Comparison of ENCODE assay signal across 13 cellular contexts in the genomic region with DNA sequence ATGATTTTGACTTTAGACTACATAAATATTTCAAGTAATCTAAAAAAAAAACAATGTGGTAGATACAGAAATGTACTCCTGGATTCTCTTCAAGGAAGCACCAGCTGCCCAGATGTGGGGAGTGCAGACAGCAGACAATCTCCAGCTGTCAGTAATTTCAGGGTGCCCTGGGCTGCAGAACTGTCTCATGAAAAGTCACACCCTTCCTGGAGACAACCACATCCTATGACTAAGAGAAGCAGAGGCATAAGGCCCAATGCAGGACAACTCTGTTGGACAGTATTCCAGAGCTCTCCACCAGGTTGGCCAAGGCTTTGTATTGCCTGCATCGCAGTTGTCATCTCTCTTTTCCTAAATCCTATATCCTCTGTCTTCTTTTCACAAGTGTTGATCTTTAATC. TPM values are rescaled to one million over a fixed set of nuclear protein-coding genes. Genes with fewer than 3 reads are reported as not detected.
DNase-seq lines count a peak whose midpoint lies in the region; ATAC-seq and TF ChIP-seq lines count a peak whose summit lies in the region.
"Had no signal": no experiment of that assay in that cellular context is flagged by ENCODE, and none has a peak within 500 bp of the region (broad histone marks: within the 10 kb centered on the region; RNA-seq: fewer than 3 reads in every experiment).

No MANE protein-coding gene starts in this region.

- TF ChIP-seq POLR2A in NB4 (IDR thresholded peaks at IDR 0.05; ENCODE audit: extremely low read depth, insufficient read length): no peak

- peaks cover 18% of the 10 kb centered on the region for H3K4me1 Mint-ChIP-seq in activated T-cell treated with anti-CD3 and anti-CD28 coated beads, Interleukin-2, amount 50 U/mL, for 72 hours (ENCODE audit: low read depth)
- H3K4me1 Mint-ChIP-seq in natural killer cell treated with Interleukin-12 subunit alpha and Interleukin-12 subunit beta and Interleukin-15 and Interleukin-18, amount 100 ng/mL, for 72 hours (ENCODE audit: low read depth in 2 of 2): peaks cover 15 to 18% of the 10 kb centered on the region in 2 donors
- H3K4me1 Mint-ChIP-seq: activated B cell treated with CpG ODN at 0.5 μM for 24 hours had no signal

- H3K27ac ChIP-seq in mammary epithelial cell (ENCODE audit: insufficient read depth, low read depth, low read length) (no peak overlapping the region), OCI-LY7 (ENCODE audit: low read depth, low read length, poor library complexity, severe bottlenecking) (no peak overlapping the region)
- H3K27ac ChIP-seq: RWPE1, tibial artery had no signal

- no peaks in the 10 kb centered on the region for H3K27me3 ChIP-seq in mammary epithelial cell (ENCODE audit: insufficient read depth, low read length)
- H3K27me3 ChIP-seq: tibial artery had no signal

- H4K20me1 ChIP-seq in mammary epithelial cell (ENCODE audit: insufficient read depth, low read length): no peaks in the 10 kb centered on the region
- no peaks in the 10 kb centered on the region for H4K20me1 ChIP-seq in OCI-LY7 (ENCODE audit: insufficient read depth, low read length)

- H3K4me2 ChIP-seq in mammary epithelial cell (ENCODE audit: insufficient read depth, low read depth, low read length) (no peak overlapping the region), OCI-LY7 (ENCODE audit: low read length) (no peak overlapping the region)

- peaks cover 3 to 5% of the 10 kb centered on the region in 2 donors for H3K9me3 Mint-ChIP-seq in activated T-cell treated with anti-CD3 and anti-CD28 coated beads, Interleukin-2, amount 50 U/mL, for 72 hours
- H3K9me3 Mint-ChIP-seq in natural killer cell treated with Interleukin-12 subunit alpha and Interleukin-12 subunit beta and Interleukin-15 and Interleukin-18, amount 100 ng/mL, for 72 hours: peaks cover 3% of the 10 kb centered on the region

- no peak overlapping the region for H2AFZ ChIP-seq in mammary epithelial cell (ENCODE audit: low read depth, low read length)
- no peak overlapping the region for H2AFZ ChIP-seq in OCI-LY7 (ENCODE audit: low read length)

- H3K9ac ChIP-seq in mammary epithelial cell (ENCODE audit: insufficient read depth, low read length): no peak overlapping the region

- no peak overlapping the region for H3K4me3 ChIP-seq in NB4 (ENCODE audit: low read depth, low read length)
- no peak overlapping the region for H3K4me3 ChIP-seq in mammary epithelial cell (replicated peaks in 1 of 3; ENCODE audit: insufficient read depth in 1 of 3, low read depth in 2 of 3, low read length in 3 of 3)
- no peak overlapping the region for H3K4me3 ChIP-seq in OCI-LY7 (ENCODE audit: low read depth, low read length, poor library complexity, severe bottlenecking)
- H3K4me3 ChIP-seq: tibial artery had no signal

- H3K27ac Mint-ChIP-seq in activated T-cell treated with anti-CD3 and anti-CD28 coated beads, Interleukin-2, amount 50 U/mL, for 72 hours: no peak overlapping the region
- H3K27ac Mint-ChIP-seq in natural killer cell treated with Interleukin-12 subunit alpha and Interleukin-12 subunit beta and Interleukin-15 and Interleukin-18, amount 100 ng/mL, for 72 hours: no peak overlapping the region
- H3K27ac Mint-ChIP-seq: activated B cell treated with CpG ODN at 0.5 μM for 24 hours had no signal

- H3K36me3 Mint-ChIP-seq in activated T-cell treated with anti-CD3 and anti-CD28 coated beads, Interleukin-2, amount 50 U/mL, for 72 hours (ENCODE audit: insufficient read depth in 2 of 2): peaks cover 0 to 2% of the 10 kb centered on the region in 2 donors
- H3K36me3 Mint-ChIP-seq in natural killer cell treated with Interleukin-12 subunit alpha and Interleukin-12 subunit beta and Interleukin-15 and Interleukin-18, amount 100 ng/mL, for 72 hours: peaks cover 7% of the 10 kb centered on the region

- peak; percentile 27 to 62 for ATAC-seq in activated T-cell treated with anti-CD3 and anti-CD28 coated beads, Interleukin-2, amount 50 U/mL, for 72 hours (replicated peaks in 1 of 2)
- peak; percentile 67 to 84 for ATAC-seq in natural killer cell treated with Interleukin-12 subunit alpha and Interleukin-12 subunit beta and Interleukin-15 and Interleukin-18, amount 100 ng/mL, for 72 hours

- POLR2A ChIA-PET in OCI-LY7 (lab: Charles Lee): no interaction called here

- H3K4me3 Mint-ChIP-seq in activated T-cell treated with anti-CD3 and anti-CD28 coated beads, Interleukin-2, amount 50 U/mL, for 72 hours: no peak overlapping the region
- peak overlapping the region; percentile 27 for H3K4me3 Mint-ChIP-seq in natural killer cell treated with Interleukin-12 subunit alpha and Interleukin-12 subunit beta and Interleukin-15 and Interleukin-18, amount 100 ng/mL, for 72 hours
- H3K4me3 Mint-ChIP-seq: activated B cell treated with CpG ODN at 0.5 μM for 24 hours had no signal

- H3K4me1 ChIP-seq in mammary epithelial cell (ENCODE audit: insufficient read depth, low read length) (peaks cover 8% of the 10 kb centered on the region), OCI-LY7 (ENCODE audit: insufficient read depth, low read length, poor library complexity, severe bottlenecking) (no peaks in the 10 kb centered on the region)
- H3K4me1 ChIP-seq: tibial artery had no signal

- BruUV-seq in mammary epithelial cell (replicated peaks; lab: Mats Ljungman, UMichigan) (no TSS peak), OCI-LY7 (replicated peaks; lab: Mats Ljungman, UMichigan) (no TSS peak)

- intact Hi-C loops in mammary epithelial cell (cut with micrococcal nuclease): no loop called here
- intact Hi-C loops in OCI-LY7 (cut with micrococcal nuclease; ENCODE audit: unreplicated experiment): no loop called here

- no peak for TF ChIP-seq CTCF in NB4 (IDR thresholded peaks at IDR 0.05; ENCODE audit: low read depth, low read length)
- TF ChIP-seq CTCF in mammary epithelial cell (conservative IDR thresholded peaks at IDR 0.05 in 1 of 2, IDR thresholded peaks at IDR 0.05 in 1 of 2; ENCODE audit: extremely low read depth in 1 of 2, insufficient read depth in 1 of 2, low read depth in 1 of 2, low read length in 2 of 2): no peak
- TF ChIP-seq CTCF in OCI-LY7 (conservative IDR thresholded peaks at IDR 0.05; ENCODE audit: low read length): no peak

- dilution Hi-C loops in mammary epithelial cell (cut with HindIII; ENCODE audit: low sequenced_read_pairs): no loop called here

- H3K9me3 ChIP-seq in mammary epithelial cell (replicated peaks; ENCODE audit: insufficient read depth, low read length) (peaks cover 2% of the 10 kb centered on the region), OCI-LY7 (ENCODE audit: low read length) (no peaks in the 10 kb centered on the region)

- in situ Hi-C loops in mammary epithelial cell (cut with MboI; ENCODE audit: low sequenced_read_pairs in 2 of 2): no loop called here

- CTCF ChIA-PET in mammary epithelial cell (lab: Charles Lee; ENCODE audit: low non-redundant PET) (no interaction called here), OCI-LY7 (lab: Charles Lee; ENCODE audit: unreplicated experiment) (no interaction called here)

- no peaks in the 10 kb centered on the region; the same call in 1 of the 2 replicates for H3K9me2 ChIP-seq in OCI-LY7 (ENCODE audit: insufficient read depth, low read length)

- 100% methylated on average over 1 of the region's 1 CpG for WGBS in mammary epithelial cell (ENCODE audit: low coverage, missing lambda C conversion rate)

- DNase-seq in activated T-cell treated with anti-CD3 and anti-CD28 coated beads, Interleukin-2, amount 50 U/mL, for 72 hours: no peak
- DNase-seq in activated T-cell treated with anti-CD3 and anti-CD28 coated beads, Interleukin-2, amount 50 U/mL, for 1 hour: no peak
- DNase-seq in NB4 (ENCODE audit: low read depth) (peak; percentile 7), mammary epithelial cell (peak; percentile 33), OCI-LY7 (ENCODE audit: low spot score) (no peak), NCI-H345 (lab: John Stamatoyannopoulos, UW) (no peak), KG1 (lab: John Stamatoyannopoulos, UW) (no peak)
- no peak for DNase-seq in natural killer cell treated with Interleukin-12 subunit alpha and Interleukin-12 subunit beta and Interleukin-15 and Interleukin-18, amount 100 ng/mL, for 72 hours (ENCODE audit: low spot score)
- DNase-seq: ACHN, activated B cell treated with CpG ODN at 0.5 μM for 24 hours, retina, tibial artery had no signal

- no peaks in the 10 kb centered on the region for H3K79me2 ChIP-seq in mammary epithelial cell (ENCODE audit: insufficient read depth, low read length)
- H3K79me2 ChIP-seq in OCI-LY7 (ENCODE audit: insufficient read depth, low read depth, low read length): no peaks in the 10 kb centered on the region

- no peaks in the 10 kb centered on the region for H3K36me3 ChIP-seq in mammary epithelial cell (ENCODE audit: insufficient read depth, low read length)
- H3K36me3 ChIP-seq in OCI-LY7 (ENCODE audit: insufficient read depth, low read length): no peaks in the 10 kb centered on the region
- H3K36me3 ChIP-seq: tibial artery had no signal

- H3K27me3 Mint-ChIP-seq in activated T-cell treated with anti-CD3 and anti-CD28 coated beads, Interleukin-2, amount 50 U/mL, for 72 hours (ENCODE audit: low read depth): no peaks in the 10 kb centered on the region
- no peaks in the 10 kb centered on the region for H3K27me3 Mint-ChIP-seq in natural killer cell treated with Interleukin-12 subunit alpha and Interleukin-12 subunit beta and Interleukin-15 and Interleukin-18, amount 100 ng/mL, for 72 hours
- H3K27me3 Mint-ChIP-seq: activated B cell treated with CpG ODN at 0.5 μM for 24 hours had no signal

RNA-seq across cellular contexts. Expression of a gene that starts 34.4 kb away (rescaled TPM):
- total RNA-seq in activated T-cell treated with anti-CD3 and anti-CD28 coated beads, Interleukin-2, amount 50 U/mL, for 72 hours: 10 to 100 TPM; 46.1 to 49.2 TPM
- total RNA-seq in mammary epithelial cell (100 to 1,000 TPM in 1 of 2 donors, 10 to 100 TPM in 1; 43.1 to 133 TPM), OCI-LY7 (2022) (32.3 and 40.4 TPM in 2 replicates)
- 15.5 TPM for polyA plus RNA-seq in mammary epithelial cell
- 84.0 TPM for polyA minus RNA-seq in mammary epithelial cell
- 10 to 100 TPM; 34.9 to 45.2 TPM for total RNA-seq in natural killer cell treated with Interleukin-12 subunit alpha and Interleukin-12 subunit beta and Interleukin-15 and Interleukin-18, amount 100 ng/mL, for 72 hours
- total RNA-seq in OCI-LY7 (2014; rRNA removed; shearing (Covaris generic)): 40.3 and 41.6 TPM in 2 replicates

Comparison
In these comparisons a context has a peak if more than half of its experiments do, and no peak if none do; other contexts are left out.
1. DNase-seq: peak in NB4 (single experiment) and mammary epithelial cell (single experiment); none in activated T-cell treated with anti-CD3 and anti-CD28 coated beads, Interleukin-2, amount 50 U/mL, for 72 hours (0 of 2), activated T-cell treated with anti-CD3 and anti-CD28 coated beads, Interleukin-2, amount 50 U/mL, for 1 hour (single experiment), natural killer cell treated with Interleukin-12 subunit alpha and Interleukin-12 subunit beta and Interleukin-15 and Interleukin-18, amount 100 ng/mL, for 72 hours (single experiment), OCI-LY7 (single experiment), NCI-H345 (single experiment) and KG1 (single experiment).